In genomic region chr22:25777870-25778269, GRCh38 we compare ENCODE assay signal across 8 cellular contexts.
DNase-seq lines count a peak whose midpoint lies in the region; ATAC-seq and TF ChIP-seq lines count a peak whose summit lies in the region.

No MANE protein-coding gene starts in this region.

- no peak for ATAC-seq in HG03159 (IDR thresholded peaks at IDR 0.05; ENCODE audit: unreplicated experiment)

- TF ChIP-seq CTCF in GM12872 (IDR thresholded peaks at IDR 0.05; ENCODE audit: insufficient read depth, low read depth, low read length), result peak; percentile 33; the same call in 2 of the 3 replicates
- peak; percentile 62 for TF ChIP-seq CTCF in choroid plexus epithelial cell (conservative IDR thresholded peaks at IDR 0.05; ENCODE audit: low read depth, low read length)
- peak; percentile 42 for TF ChIP-seq CTCF in retinal pigment epithelial cell (conservative IDR thresholded peaks at IDR 0.05; ENCODE audit: low read depth, low read length)

- peak; percentile 40 for DNase-seq in AG08396 (ENCODE audit: low spot score)
- DNase-seq in NCI-H748 treated with DMSO at 0.1 percent for 48 hours (lab: John Stamatoyannopoulos, UW), result peak; percentile 11
- DNase-seq in choroid plexus epithelial cell (ENCODE audit: low read depth), result peak; percentile 76
- DNase-seq in retinal pigment epithelial cell (ENCODE audit: low read depth), result no peak
- DNase-seq in T-helper 9 cell, result no peak
- no peak for DNase-seq in cerebellar nuclear complex (lab: John Stamatoyannopoulos, UW)

- no peak overlapping the region for H3K4me3 ChIP-seq in choroid plexus epithelial cell (ENCODE audit: low read depth, low read length)
- no peak overlapping the region for H3K4me3 ChIP-seq in retinal pigment epithelial cell (ENCODE audit: low read length)

Comparison
In these comparisons a context has a peak if more than half of its experiments do, and no peak if none do; other contexts are left out.
1. DNase-seq: peak in AG08396 (single experiment), NCI-H748 treated with DMSO at 0.1 percent for 48 hours (single experiment) and choroid plexus epithelial cell (single experiment); none in retinal pigment epithelial cell (single experiment), T-helper 9 cell (single experiment) and cerebellar nuclear complex (0 of 2).
2. Peak in every context shown above with its lines, with median percentiles within 50 percentile points of each other: CTCF ChIP-seq.